In the genomic region with DNA sequence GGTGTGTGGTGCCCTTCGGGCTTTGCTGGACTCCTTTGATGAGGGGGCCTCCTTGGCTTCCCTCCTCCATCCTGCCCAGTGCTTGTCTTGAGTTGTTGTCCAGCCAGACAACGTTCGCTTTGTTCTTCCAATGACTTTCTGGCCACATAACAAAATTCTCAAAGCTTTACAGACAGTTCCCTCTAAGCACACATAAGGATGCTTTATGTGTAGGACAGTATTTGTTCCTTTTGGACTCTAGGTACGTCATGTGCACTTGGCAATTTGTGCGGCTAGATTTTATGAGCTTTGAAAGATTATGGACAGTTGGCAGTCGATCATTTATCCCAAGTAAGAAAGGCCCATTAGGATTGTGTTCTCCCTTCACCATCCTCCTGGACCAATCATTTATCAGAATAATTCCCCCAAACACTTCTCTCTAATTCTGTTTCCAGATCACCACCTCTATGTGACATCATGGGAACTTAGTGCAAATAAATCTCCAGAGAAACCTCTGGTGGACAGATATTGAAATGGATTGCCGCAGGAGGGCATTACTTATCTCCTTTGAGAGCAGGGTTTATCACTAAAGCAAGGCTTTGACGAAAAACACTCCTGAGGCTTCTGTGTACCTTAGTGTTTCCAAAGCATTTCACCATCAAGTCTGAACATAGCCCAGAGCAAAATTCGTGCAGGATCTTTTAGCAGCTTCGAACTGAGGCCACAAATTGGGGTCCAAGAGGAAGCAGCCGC, we compare ENCODE assay signal across 21 cellular contexts.
"Had no signal": no experiment of that assay in that cellular context is flagged by ENCODE, and none has a peak within 500 bp of the region (broad histone marks: within the 10 kb centered on the region; RNA-seq: fewer than 3 reads in every experiment).

No MANE protein-coding gene starts in this region.

- ATAC-seq: foreskin keratinocyte; left ventricle myocardium superior; natural killer cell; psoas muscle; right cardiac atrium; stimulated activated naive CD8-positive, alpha-beta T cell treated with anti-CD3 and anti-CD28 coated beads, Interleukin-15, amount 100 ng/mL, for 72 hours had no signal

- H3K27ac Mint-ChIP-seq: activated CD4-positive, alpha-beta memory T cell treated with anti-CD3 and anti-CD28 coated beads for 36 hours; activated naive CD8-positive, alpha-beta T cell treated with anti-CD3 and anti-CD28 coated beads, Interleukin-2, amount 10 ng/mL, durations not matched to agents 7 days and 5 days; natural killer cell; T-helper 1 cell treated with Interleukin-12 subunit alpha and Interleukin-12 subunit beta and Interleukin-4 antibody, amounts not matched to agents 30 μg/mL and 1 μg/mL, for 36 hours had no signal

- H3K4me3 Mint-ChIP-seq: activated CD4-positive, alpha-beta memory T cell treated with anti-CD3 and anti-CD28 coated beads for 36 hours; activated naive CD8-positive, alpha-beta T cell treated with anti-CD3 and anti-CD28 coated beads, Interleukin-2, amount 10 ng/mL, durations not matched to agents 7 days and 5 days; natural killer cell; stimulated activated naive CD8-positive, alpha-beta T cell treated with anti-CD3 and anti-CD28 coated beads, Interleukin-15, amount 100 ng/mL, for 72 hours; T-helper 1 cell treated with Interleukin-12 subunit alpha and Interleukin-12 subunit beta and Interleukin-4 antibody, amounts not matched to agents 30 μg/mL and 1 μg/mL, for 36 hours had no signal

- H3K36me3 Mint-ChIP-seq: activated CD4-positive, alpha-beta memory T cell treated with anti-CD3 and anti-CD28 coated beads for 36 hours; activated naive CD8-positive, alpha-beta T cell treated with anti-CD3 and anti-CD28 coated beads, Interleukin-2, amount 10 ng/mL, durations not matched to agents 7 days and 5 days; natural killer cell had no signal

- H3K27ac ChIP-seq: cardiac muscle cell, foreskin keratinocyte, psoas muscle, tibial artery had no signal

- H3K9me3 Mint-ChIP-seq: activated CD4-positive, alpha-beta memory T cell treated with anti-CD3 and anti-CD28 coated beads for 36 hours; activated naive CD8-positive, alpha-beta T cell treated with anti-CD3 and anti-CD28 coated beads, Interleukin-2, amount 10 ng/mL, durations not matched to agents 7 days and 5 days; stimulated activated naive CD8-positive, alpha-beta T cell treated with anti-CD3 and anti-CD28 coated beads, Interleukin-15, amount 100 ng/mL, for 72 hours; T-helper 1 cell treated with Interleukin-12 subunit alpha and Interleukin-12 subunit beta and Interleukin-4 antibody, amounts not matched to agents 30 μg/mL and 1 μg/mL, for 36 hours had no signal

- H3K4me1 Mint-ChIP-seq: activated naive CD8-positive, alpha-beta T cell treated with anti-CD3 and anti-CD28 coated beads, Interleukin-2, amount 10 ng/mL, durations not matched to agents 7 days and 5 days; natural killer cell; stimulated activated naive CD8-positive, alpha-beta T cell treated with anti-CD3 and anti-CD28 coated beads, Interleukin-15, amount 100 ng/mL, for 72 hours had no signal

- DNase-seq: activated CD4-positive, alpha-beta memory T cell treated with anti-CD3 and anti-CD28 coated beads for 36 hours; activated CD4-positive, alpha-beta T cell treated with anti-CD3 and anti-CD28 coated beads for 48 hours; activated CD4-positive, CD25-positive, alpha-beta regulatory T cell; activated naive CD4-positive, alpha-beta T cell treated with Interleukin-2 at 50 U/mL for 16 hours; activated naive CD8-positive, alpha-beta T cell treated with anti-CD3 and anti-CD28 coated beads, Interleukin-2, amount 10 ng/mL, durations not matched to agents 7 days and 5 days; activated T-cell treated with anti-CD3 and anti-CD28 coated beads, Interleukin-2, amount 50 U/mL, for 48 hours; foreskin keratinocyte; glutamatergic neuron; hypothalamus; left ventricle myocardium superior; mammary epithelial cell; midbrain; natural killer cell; psoas muscle; right cardiac atrium; stimulated activated CD4-positive, alpha-beta T cell treated with anti-CD3 and anti-CD28 coated beads, Interleukin-4, amount 100 ng/mL, for 4 hours; stimulated activated naive CD8-positive, alpha-beta T cell treated with anti-CD3 and anti-CD28 coated beads, Interleukin-15, amount 100 ng/mL, for 72 hours; T1000; tibial artery had no signal

- H3K27me3 Mint-ChIP-seq: activated naive CD8-positive, alpha-beta T cell treated with anti-CD3 and anti-CD28 coated beads, Interleukin-2, amount 10 ng/mL, durations not matched to agents 7 days and 5 days; stimulated activated naive CD8-positive, alpha-beta T cell treated with anti-CD3 and anti-CD28 coated beads, Interleukin-15, amount 100 ng/mL, for 72 hours had no signal
